Comparison of ENCODE assay signal across 2 cellular contexts in the genomic region with DNA sequence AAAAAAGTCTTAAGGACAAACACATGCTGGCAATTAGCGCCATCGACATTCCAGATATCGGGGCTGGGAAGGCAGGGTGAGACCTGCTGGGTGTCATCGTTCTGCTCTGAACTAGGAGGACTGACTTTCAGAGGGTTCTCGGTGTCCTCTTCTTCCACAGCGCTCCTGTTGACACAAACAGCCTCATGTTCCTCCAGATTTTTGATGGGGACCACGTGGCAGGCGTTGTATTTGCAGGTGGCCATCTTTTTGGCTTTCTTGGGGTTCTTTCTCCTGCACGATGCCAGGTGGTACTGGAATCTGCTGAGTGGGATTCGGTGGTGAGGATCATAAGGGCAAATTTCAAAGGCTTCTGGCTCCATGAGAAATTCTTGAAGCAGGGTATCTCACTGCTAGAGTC.
TF ChIP-seq lines count a peak whose summit lies in the region.

No MANE protein-coding gene starts in this region.

TF ChIP-seq in IMR-90, 13 proteins besides CTCF, POLR2A, EP300 and RAD21:
- TF ChIP-seq CEBPB (IDR thresholded peaks at IDR 0.05; ENCODE audit: low read depth, low read length) (no peak), MXI1 (IDR thresholded peaks at IDR 0.05; ENCODE audit: borderline replicate concordance, low read depth, low read length) (no peak), FOS (IDR thresholded peaks at IDR 0.05; ENCODE audit: low read depth, low read length) (no peak), MAZ (IDR thresholded peaks at IDR 0.05; ENCODE audit: borderline replicate concordance, low read depth, low read length) (no peak), CHD1 (IDR thresholded peaks at IDR 0.05; ENCODE audit: low read depth, low read length) (no peak), ELK1 (IDR thresholded peaks at IDR 0.05; ENCODE audit: borderline replicate concordance, low read depth, low read length) (no peak), SMC3 (IDR thresholded peaks at IDR 0.05; ENCODE audit: low read depth, low read length) (no peak), RFX5 (IDR thresholded peaks at IDR 0.05; ENCODE audit: low read depth, low read length) (no peak), BHLHE40 (IDR thresholded peaks at IDR 0.05; ENCODE audit: low read depth, low read length) (no peak), NFE2L2 (IDR thresholded peaks at IDR 0.05; ENCODE audit: low read depth, low read length) (no peak), RCOR1 (IDR thresholded peaks at IDR 0.05; ENCODE audit: insufficient replicate concordance, low read length) (no peak), MAFK (IDR thresholded peaks at IDR 0.05; ENCODE audit: low read depth, low read length) (no peak), USF2 (IDR thresholded peaks at IDR 0.05; ENCODE audit: low read depth, low read length) (no peak)

TF ChIP-seq in endothelial cell of umbilical vein, 7 proteins besides CTCF, POLR2A, EP300 and RAD21:
- no peak for TF ChIP-seq MYC (IDR thresholded peaks at IDR 0.05; ENCODE audit: low read depth, low read length)
- no peak for TF ChIP-seq EZH2 (IDR thresholded peaks at IDR 0.05; ENCODE audit: borderline replicate concordance, low read depth, low read length, severe bottlenecking)
- no peak for TF ChIP-seq POLR2AphosphoS5 (IDR thresholded peaks at IDR 0.05; ENCODE audit: insufficient read depth, low read depth, low read length)
- no peak for TF ChIP-seq JUN (IDR thresholded peaks at IDR 0.05; ENCODE audit: borderline replicate concordance, insufficient read depth, insufficient read length, low read depth)
- no peak for TF ChIP-seq GATA2 (IDR thresholded peaks at IDR 0.05; ENCODE audit: insufficient read depth, insufficient read length, low read depth, low read length)
- no peak for TF ChIP-seq MAX (IDR thresholded peaks at IDR 0.05; ENCODE audit: insufficient read depth, insufficient read length)
- no peak for TF ChIP-seq FOS (IDR thresholded peaks at IDR 0.05; ENCODE audit: borderline replicate concordance, insufficient read depth, low read length)
